21 cellular contexts compared by ENCODE assay signal in the genomic region with DNA sequence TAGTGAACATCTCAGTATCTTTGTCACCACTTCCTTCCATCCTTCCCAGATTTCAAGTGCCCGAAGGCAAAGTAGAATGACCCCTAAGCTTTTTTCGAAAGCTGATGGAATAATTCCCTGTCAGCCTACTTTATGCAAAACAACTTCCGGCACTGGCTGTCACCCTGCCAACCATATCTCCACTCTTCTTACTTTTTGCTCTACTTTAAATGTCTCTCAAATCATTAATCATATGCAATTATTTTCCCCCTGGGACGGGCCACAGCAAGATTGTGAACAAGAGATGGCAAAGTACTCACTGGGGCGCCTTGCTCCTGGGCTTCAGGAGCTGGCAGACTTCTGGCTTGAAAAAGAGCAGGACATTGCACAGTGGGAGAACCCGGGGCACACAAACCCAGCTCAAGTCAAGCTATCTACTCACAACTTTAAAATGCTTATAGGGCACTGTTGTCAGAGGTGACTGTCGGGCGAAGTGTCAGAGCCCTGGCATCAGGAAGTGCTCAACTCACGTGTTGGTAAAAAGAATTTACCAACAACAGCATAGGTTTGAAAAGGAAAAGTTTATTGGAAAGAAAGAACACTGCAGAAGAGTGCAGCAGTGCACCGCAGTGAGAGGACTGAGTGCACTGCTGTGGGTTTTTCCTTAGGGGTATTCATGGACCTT.
DNase-seq lines count a peak whose midpoint lies in the region; ATAC-seq and TF ChIP-seq lines count a peak whose summit lies in the region.
"Had no signal": no experiment of that assay in that cellular context is flagged by ENCODE, and none has a peak within 500 bp of the region (broad histone marks: within the 10 kb centered on the region; RNA-seq: fewer than 3 reads in every experiment).

No MANE protein-coding gene starts in this region.

- H2AK5ac ChIP-seq in IMR-90 (ENCODE audit: low read depth, low read length): no peak overlapping the region
- H2AK5ac ChIP-seq in mesenchymal stem cell (ENCODE audit: low read length, severe bottlenecking): no peak overlapping the region

- in situ Hi-C loops in IMR-90 (cut with MboI; ENCODE audit: low sequenced_read_pairs): no loop called here

- H3K56ac ChIP-seq in IMR-90 (ENCODE audit: extremely low read depth, insufficient read depth, low read length): no peak overlapping the region

- ATAC-seq in IMR-90 (ENCODE audit: low read depth): no peak
- ATAC-seq: HCT116 had no signal

- peaks cover 63% of the 10 kb centered on the region for H3K36me3 ChIP-seq in BE2C
- no peaks in the 10 kb centered on the region for H3K36me3 ChIP-seq in IMR-90 (ENCODE audit: control insufficient read depth, insufficient read depth, low read length)
- no peaks in the 10 kb centered on the region for H3K36me3 ChIP-seq in mesenchymal stem cell (ENCODE audit: control insufficient read depth in 1 of 2, insufficient read depth in 2 of 2, low read depth in 1 of 2, low read length in 2 of 2)
- peaks cover 4% of the 10 kb centered on the region; the same call in 1 of the 2 replicates for H3K36me3 ChIP-seq in WERI-Rb-1

- TF ChIP-seq RAD21 in IMR-90 (IDR thresholded peaks at IDR 0.05; ENCODE audit: low read length): no peak

- no peak overlapping the region for H2BK12ac ChIP-seq in mesenchymal stem cell (ENCODE audit: low read length in 2 of 2)

- DNase-seq in BE2C: peak; percentile 24
- DNase-seq in IMR-90: no peak
- peak; percentile 19 for DNase-seq in dermis blood vessel endothelial cell
- DNase-seq in mesenchymal stem cell: no peak
- DNase-seq in foreskin fibroblast: no peak
- DNase-seq in WERI-Rb-1: no peak
- DNase-seq in NCI-H2227 treated with DMSO at 0.1 percent for 48 hours (lab: John Stamatoyannopoulos, UW): no peak
- DNase-seq: CD4-positive, alpha-beta memory T cell; COR-L47; EL; GF-D8; Karpas-422; NCI-H1092 treated with DMSO at 0.1 percent for 48 hours; NCI-H1436 treated with DMSO at 0.1 percent for 48 hours; NCI-H187 treated with DMSO at 0.1 percent for 48 hours; NCI-H2171 treated with DMSO at 0.1 percent for 48 hours; NCI-H69; SHP77 had no signal

- H2BK20ac ChIP-seq in IMR-90 (ENCODE audit: low read depth, low read length): no peak overlapping the region

- no peaks in the 10 kb centered on the region for H4K20me1 ChIP-seq in IMR-90 (ENCODE audit: insufficient read depth, low read length)
- H4K20me1 ChIP-seq: BLaER1 treated with 17β-estradiol and CSF1 and Interleukin-3, amounts not matched to agents 10 nM and 100 nM had no signal

- H3K4me1 ChIP-seq in BE2C: no peaks in the 10 kb centered on the region
- no peaks in the 10 kb centered on the region for H3K4me1 ChIP-seq in IMR-90 (ENCODE audit: control insufficient read depth, insufficient read depth, low read length)
- H3K4me1 ChIP-seq in mesenchymal stem cell (ENCODE audit: control insufficient read depth, insufficient read depth, low read depth, low read length): no peaks in the 10 kb centered on the region
- H3K4me1 ChIP-seq: BLaER1 treated with 17β-estradiol and CSF1 and Interleukin-3, amounts not matched to agents 10 nM and 100 nM had no signal

- H4K8ac ChIP-seq in IMR-90 (ENCODE audit: low read depth in 2 of 2, low read length in 2 of 2) (no peak overlapping the region), mesenchymal stem cell (ENCODE audit: low read length) (no peak overlapping the region)

- H3K9me3 ChIP-seq in BE2C (no peaks in the 10 kb centered on the region), IMR-90 (ENCODE audit: control insufficient read depth, insufficient read depth, low read length) (no peaks in the 10 kb centered on the region), mesenchymal stem cell (ENCODE audit: control insufficient read depth, low read length) (no peaks in the 10 kb centered on the region), WERI-Rb-1 (ENCODE audit: severe bottlenecking) (no peaks in the 10 kb centered on the region)

- 93% methylated on average over 2 of the region's 10 CpGs; no CpG with 5 or more reads in 1 of the 2 experiments for WGBS in IMR-90 (ENCODE audit: extremely low coverage in 2 of 2, insufficient read length in 1 of 2), 2 experiments
- WGBS in mesenchymal stem cell: 83% methylated on average over 10 of the region's 10 CpGs

- no peak overlapping the region for H3K4ac ChIP-seq in IMR-90 (ENCODE audit: low read depth, low read length)
- no peak overlapping the region for H3K4ac ChIP-seq in mesenchymal stem cell (ENCODE audit: low read depth in 1 of 2, low read length in 2 of 2)

- H2AFZ ChIP-seq in IMR-90 (replicated peaks; ENCODE audit: low read length, poor library complexity): no peak overlapping the region
- no peak overlapping the region for H2AFZ ChIP-seq in mesenchymal stem cell (ENCODE audit: low read depth, low read length)

- H3K4me2 ChIP-seq in IMR-90 (ENCODE audit: low read depth, low read length) (peak overlapping the region; percentile 37; the same call in 1 of the 2 replicates), mesenchymal stem cell (ENCODE audit: low read length, poor library complexity, severe bottlenecking) (peak overlapping the region; percentile 3)
- H3K4me2 ChIP-seq: BLaER1 treated with 17β-estradiol and CSF1 and Interleukin-3, amounts not matched to agents 10 nM and 100 nM had no signal

- no peak overlapping the region for H3K18ac ChIP-seq in IMR-90 (ENCODE audit: low read depth, low read length)
- no peak overlapping the region for H3K18ac ChIP-seq in mesenchymal stem cell (ENCODE audit: low read depth in 1 of 2, low read length in 2 of 2)

- intact Hi-C loops in IMR-90 (cut with micrococcal nuclease): no loop called here

- dilution Hi-C loops in IMR-90 (cut with HindIII; ENCODE audit: low sequenced_read_pairs, unreplicated experiment): no loop called here

- H3K9ac ChIP-seq in IMR-90 (ENCODE audit: low read depth, low read length) (no peak overlapping the region), mesenchymal stem cell (ENCODE audit: low read length) (no peak overlapping the region)
- H3K9ac ChIP-seq: BLaER1 treated with 17β-estradiol and CSF1 and Interleukin-3, amounts not matched to agents 10 nM and 100 nM had no signal

- no peak overlapping the region for H3K14ac ChIP-seq in IMR-90 (replicated peaks; ENCODE audit: low read depth, low read length)
- H3K14ac ChIP-seq in mesenchymal stem cell (ENCODE audit: low read length in 2 of 2): no peak overlapping the region

- POLR2A ChIA-PET in IMR-90 (lab: Charles Lee; ENCODE audit: unreplicated experiment): no interaction called here

- H3K4me3 ChIP-seq in BE2C (ENCODE audit: low read depth, low read length) (no peak overlapping the region), IMR-90 (ENCODE audit: insufficient read depth, low read depth, low read length) (no peak overlapping the region), mesenchymal stem cell (ENCODE audit: insufficient read depth in 1 of 2, low read depth in 1 of 2, low read length in 2 of 2) (no peak overlapping the region), foreskin fibroblast (ENCODE audit: low read depth in 1 of 2, low read length in 2 of 2) (no peak overlapping the region), WERI-Rb-1 (ENCODE audit: low read depth, low read length) (no peak overlapping the region)
- H3K4me3 ChIP-seq: BLaER1 treated with 17β-estradiol and CSF1 and Interleukin-3, amounts not matched to agents 10 nM and 100 nM had no signal

- CTCF ChIA-PET in IMR-90 (lab: Yijun Ruan, JAX): no interaction called here

- no peak overlapping the region for H2AK9ac ChIP-seq in IMR-90 (replicated peaks; ENCODE audit: low read depth, low read length, poor library complexity)

- H3K79me1 ChIP-seq in IMR-90 (ENCODE audit: low read depth in 1 of 2, low read length in 2 of 2) (no peaks in the 10 kb centered on the region), mesenchymal stem cell (replicated peaks; ENCODE audit: low read length, poor library complexity, severe bottlenecking) (no peaks in the 10 kb centered on the region)

- H2BK5ac ChIP-seq in IMR-90 (ENCODE audit: low read depth, low read length, poor library complexity, severe bottlenecking) (no peak overlapping the region), mesenchymal stem cell (ENCODE audit: low read depth, low read length, poor library complexity, severe bottlenecking) (no peak overlapping the region)

- H2BK120ac ChIP-seq in IMR-90 (ENCODE audit: low read depth, low read length): no peak overlapping the region
- H2BK120ac ChIP-seq in mesenchymal stem cell (ENCODE audit: low read depth, low read length): no peak overlapping the region

- no peak overlapping the region for H3K27ac ChIP-seq in IMR-90 (ENCODE audit: insufficient read depth, low read length)
- H3K27ac ChIP-seq in mesenchymal stem cell (ENCODE audit: low read length, poor library complexity, severe bottlenecking): no peak overlapping the region
- no peak overlapping the region for H3K27ac ChIP-seq in WERI-Rb-1
- H3K27ac ChIP-seq: BLaER1 treated with 17β-estradiol and CSF1 and Interleukin-3, amounts not matched to agents 10 nM and 100 nM; RWPE1 had no signal

- H3K23ac ChIP-seq in IMR-90 (ENCODE audit: low read depth, low read length) (no peak overlapping the region), mesenchymal stem cell (ENCODE audit: low read length in 2 of 2) (no peak overlapping the region)

- no peak for TF ChIP-seq CTCF in BE2C (IDR thresholded peaks at IDR 0.05; ENCODE audit: low read depth, low read length)
- no peak for TF ChIP-seq CTCF in IMR-90 (conservative IDR thresholded peaks at IDR 0.05; ENCODE audit: low read depth, low read length)
- TF ChIP-seq CTCF in foreskin fibroblast (IDR thresholded peaks at IDR 0.05; ENCODE audit: low read depth, low read length): no peak
- TF ChIP-seq CTCF in WERI-Rb-1 (IDR thresholded peaks at IDR 0.05; ENCODE audit: low read depth, low read length): no peak

- no peaks in the 10 kb centered on the region for H3K27me3 ChIP-seq in BE2C
- H3K27me3 ChIP-seq in IMR-90 (ENCODE audit: control insufficient read depth, insufficient read depth, low read length): no peaks in the 10 kb centered on the region
- no peaks in the 10 kb centered on the region for H3K27me3 ChIP-seq in mesenchymal stem cell (ENCODE audit: control insufficient read depth in 1 of 2, insufficient read depth in 1 of 2, low read length in 2 of 2)
- H3K27me3 ChIP-seq in WERI-Rb-1 (ENCODE audit: insufficient read depth, low read depth, severe bottlenecking): no peaks in the 10 kb centered on the region
- H3K27me3 ChIP-seq: BLaER1 treated with 17β-estradiol and CSF1 and Interleukin-3, amounts not matched to agents 10 nM and 100 nM had no signal

- TF ChIP-seq POLR2A in IMR-90 (IDR thresholded peaks at IDR 0.05; ENCODE audit: low read depth, low read length): no peak

- H4K91ac ChIP-seq in IMR-90 (ENCODE audit: insufficient read depth, low read depth, low read length): no peak overlapping the region
- no peak overlapping the region for H4K91ac ChIP-seq in mesenchymal stem cell (ENCODE audit: low read length)

- BruUV-seq in IMR-90 (replicated peaks; lab: Mats Ljungman, UMichigan): no TSS peak

- no peak overlapping the region for H2BK15ac ChIP-seq in IMR-90 (ENCODE audit: low read depth, low read length)
- no peak overlapping the region for H2BK15ac ChIP-seq in mesenchymal stem cell (ENCODE audit: low read depth, poor library complexity, severe bottlenecking)

- no peak overlapping the region for H4K5ac ChIP-seq in IMR-90 (ENCODE audit: low read depth, low read length)

- H3K9me1 ChIP-seq in IMR-90 (ENCODE audit: insufficient read depth, low read length): no peaks in the 10 kb centered on the region

TF ChIP-seq in IMR-90, 13 proteins besides CTCF, POLR2A, EP300 and RAD21 (continues in another document):
- TF ChIP-seq MXI1 (IDR thresholded peaks at IDR 0.05; ENCODE audit: borderline replicate concordance, low read depth, low read length) (no peak), FOS (IDR thresholded peaks at IDR 0.05; ENCODE audit: low read depth, low read length) (no peak)

Comparison
In these comparisons a context has a peak if more than half of its experiments do, and no peak if none do; other contexts are left out.
1. DNase-seq: peak in BE2C (single experiment) and dermis blood vessel endothelial cell (single experiment); none in IMR-90 (single experiment), mesenchymal stem cell (single experiment), foreskin fibroblast (0 of 2), WERI-Rb-1 (single experiment) and NCI-H2227 treated with DMSO at 0.1 percent for 48 hours (single experiment).